23 cellular contexts compared by ENCODE assay signal in the genomic region with DNA sequence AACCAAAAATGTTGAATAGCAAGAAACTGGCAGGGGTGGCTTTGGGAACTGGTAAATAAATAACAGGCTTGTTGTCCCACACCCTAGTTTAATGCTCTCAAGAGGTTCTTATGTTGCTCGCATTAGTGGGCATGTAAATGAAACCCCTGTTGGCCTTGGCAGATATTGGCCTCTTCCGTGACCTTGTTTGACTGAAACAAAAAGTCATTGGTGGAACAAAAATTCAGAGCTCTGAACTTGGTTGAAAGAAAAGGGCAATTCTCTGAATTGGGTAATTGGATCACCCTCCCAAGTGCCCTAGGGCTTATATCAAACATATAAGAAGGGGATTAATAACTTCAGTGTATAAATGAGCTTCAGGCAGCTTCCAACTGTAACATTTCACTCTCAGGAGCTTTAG.
DNase-seq lines count a peak whose midpoint lies in the region; ATAC-seq lines count a peak whose summit lies in the region.
"Had no signal": no experiment of that assay in that cellular context is flagged by ENCODE, and none has a peak within 500 bp of the region (broad histone marks: within the 10 kb centered on the region; RNA-seq: fewer than 3 reads in every experiment).

No MANE protein-coding gene starts in this region.

- H3K9me3 ChIP-seq in mesodermal cell (ENCODE audit: control insufficient read depth, low read length) = no peaks in the 10 kb centered on the region
- H3K9me3 ChIP-seq: ascending aorta had no signal

- H3K4me1 ChIP-seq in mesodermal cell (ENCODE audit: control insufficient read depth, insufficient read depth, low read length, poor library complexity, severe bottlenecking) = peaks cover 45% of the 10 kb centered on the region

- DNase-seq in SK-MEL-5 (ENCODE audit: low read depth, low spot score) = peak; percentile 98
- DNase-seq in DMS 273 treated with DMSO at 0.1 percent for 48 hours (lab: John Stamatoyannopoulos, UW) = no peak
- DNase-seq in nucleus accumbens (lab: John Stamatoyannopoulos, UW) = no peak
- no peak for DNase-seq in stimulated activated CD8-positive, alpha-beta memory T cell treated with anti-CD3 and anti-CD28 coated beads, Interleukin-4, amount 100 ng/mL, for 48 hours
- no peak for DNase-seq in midbrain (lab: John Stamatoyannopoulos, UW)
- DNase-seq: activated CD4-positive, alpha-beta T cell treated with anti-CD3 and anti-CD28 coated beads, Interleukin-2, amount 50 U/mL, for 1 hour; CD4-positive, alpha-beta T cell; cerebellar nuclear complex; GF-D8; H9; hypothalamus; Kasumi-1; left ventricle myocardium superior; NCI-H1048; NCI-H187 treated with DMSO at 0.1 percent for 48 hours had no signal

- peak overlapping the region; percentile 55 for H3K27ac ChIP-seq in mesodermal cell (ENCODE audit: low read depth, low read length, severe bottlenecking)
- H3K27ac ChIP-seq: VCaP had no signal

- peaks cover 2% of the 10 kb centered on the region for H3K36me3 Mint-ChIP-seq in IgD-negative memory B cell
- H3K36me3 Mint-ChIP-seq in stimulated activated memory B cell treated with anti-CD40 and anti-IgM and Interleukin-4, amounts not matched to agents 10 μg/mL and 1 μg/mL and 100 μg/mL, for 72 hours = no peaks in the 10 kb centered on the region
- H3K36me3 Mint-ChIP-seq: activated naive CD4-positive, alpha-beta T cell treated with anti-CD3 and anti-CD28 coated beads, Interleukin-2, amount 50 U/mL, for 72 hours had no signal

- H3K4me1 Mint-ChIP-seq in IgD-negative memory B cell = peaks cover 52 to 60% (median 55%) of the 10 kb centered on the region in 3 donors
- peaks cover 73% of the 10 kb centered on the region for H3K4me1 Mint-ChIP-seq in stimulated activated memory B cell treated with anti-CD40 and anti-IgM and Interleukin-4, amounts not matched to agents 10 μg/mL and 1 μg/mL and 100 μg/mL, for 72 hours

- in situ Hi-C loops in SK-MEL-5 (cut with HindIII; ENCODE audit: low pct_unique_long_range_greater_than_20kb, low sequenced_read_pairs) = no loop called here

- WGBS in mesodermal cell (ENCODE audit: insufficient coverage in 2 of 2), 2 experiments = 88 to 100% methylated on average over 1 to 2 of the region's 2 CpGs

- no peaks in the 10 kb centered on the region for H3K36me3 ChIP-seq in mesodermal cell (ENCODE audit: control insufficient read depth, insufficient read depth, low read length)
- H3K36me3 ChIP-seq: ascending aorta had no signal

- H3K4me3 Mint-ChIP-seq in IgD-negative memory B cell = no peak overlapping the region
- no peak overlapping the region for H3K4me3 Mint-ChIP-seq in stimulated activated memory B cell treated with anti-CD40 and anti-IgM and Interleukin-4, amounts not matched to agents 10 μg/mL and 1 μg/mL and 100 μg/mL, for 72 hours
- H3K4me3 Mint-ChIP-seq: activated T-helper 17 cell treated with anti-CD3 and anti-CD28 coated beads, Interleukin-2, amount 50 U/mL, for 72 hours; CD4-positive, alpha-beta T cell; H9; T-helper 2 cell treated with Interferon-gamma antibody and Interleukin-4, amounts not matched to agents 5 μg/mL and 100 μg/mL, for 36 hours had no signal

- no peak overlapping the region for H3K4me3 ChIP-seq in mesodermal cell (ENCODE audit: extremely low read depth, insufficient read depth, low read length, poor library complexity, severe bottlenecking)
- H3K4me3 ChIP-seq: ascending aorta had no signal

- H3K9me3 Mint-ChIP-seq in IgD-negative memory B cell = peaks cover 0 to 1% (median 0%) of the 10 kb centered on the region in 3 donors
- H3K9me3 Mint-ChIP-seq in stimulated activated memory B cell treated with anti-CD40 and anti-IgM and Interleukin-4, amounts not matched to agents 10 μg/mL and 1 μg/mL and 100 μg/mL, for 72 hours = no peaks in the 10 kb centered on the region
- H3K9me3 Mint-ChIP-seq: activated T-helper 17 cell treated with anti-CD3 and anti-CD28 coated beads, Interleukin-2, amount 50 U/mL, for 72 hours; CD4-positive, alpha-beta T cell; H9; T-helper 2 cell treated with Interferon-gamma antibody and Interleukin-4, amounts not matched to agents 5 μg/mL and 100 μg/mL, for 36 hours had no signal

- H3K27ac Mint-ChIP-seq in IgD-negative memory B cell = peak overlapping the region in 2 of 3 donors; percentile 15 to 16
- peak overlapping the region; percentile 32 for H3K27ac Mint-ChIP-seq in stimulated activated memory B cell treated with anti-CD40 and anti-IgM and Interleukin-4, amounts not matched to agents 10 μg/mL and 1 μg/mL and 100 μg/mL, for 72 hours
- H3K27ac Mint-ChIP-seq: activated naive CD4-positive, alpha-beta T cell treated with anti-CD3 and anti-CD28 coated beads, Interleukin-2, amount 50 U/mL, for 72 hours; activated T-helper 17 cell treated with anti-CD3 and anti-CD28 coated beads, Interleukin-2, amount 50 U/mL, for 72 hours; CD4-positive, alpha-beta T cell; H9; T-helper 2 cell treated with Interferon-gamma antibody and Interleukin-4, amounts not matched to agents 5 μg/mL and 100 μg/mL, for 36 hours had no signal

- ATAC-seq in stimulated activated memory B cell treated with anti-CD40 and anti-IgM and Interleukin-4, amounts not matched to agents 10 μg/mL and 1 μg/mL and 100 μg/mL, for 72 hours = no peak
- ATAC-seq: activated naive CD4-positive, alpha-beta T cell treated with anti-CD3 and anti-CD28 coated beads, Interleukin-2, amount 50 U/mL, for 72 hours; activated T-helper 17 cell treated with anti-CD3 and anti-CD28 coated beads, Interleukin-2, amount 50 U/mL, for 72 hours; left ventricle myocardium superior had no signal

- H3K27me3 Mint-ChIP-seq in IgD-negative memory B cell = no peaks in the 10 kb centered on the region
- no peaks in the 10 kb centered on the region for H3K27me3 Mint-ChIP-seq in stimulated activated memory B cell treated with anti-CD40 and anti-IgM and Interleukin-4, amounts not matched to agents 10 μg/mL and 1 μg/mL and 100 μg/mL, for 72 hours
- H3K27me3 Mint-ChIP-seq: activated T-helper 17 cell treated with anti-CD3 and anti-CD28 coated beads, Interleukin-2, amount 50 U/mL, for 72 hours; CD4-positive, alpha-beta T cell had no signal
